11 cellular contexts compared by ENCODE assay signal in the genomic region with DNA sequence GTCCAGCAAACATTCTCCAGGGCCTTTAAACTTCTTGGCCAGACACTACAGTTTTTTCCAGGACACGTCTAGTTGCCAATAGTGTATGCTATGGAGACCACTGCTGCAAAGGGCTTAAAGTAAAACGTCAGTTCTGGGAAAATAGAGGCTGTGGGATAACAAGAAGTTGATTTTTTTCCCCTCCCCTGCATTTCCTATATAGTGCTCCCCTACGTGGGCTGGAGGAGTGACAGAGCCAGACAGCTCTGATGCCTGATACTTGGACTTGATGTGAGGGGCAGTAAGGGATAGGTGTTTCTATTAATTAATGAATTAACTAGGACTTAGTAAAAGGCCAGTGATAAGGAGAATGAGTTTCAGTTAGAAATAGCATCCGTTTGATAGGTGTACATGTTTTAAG. TPM values are rescaled to one million over a fixed set of nuclear protein-coding genes. Genes with fewer than 3 reads are reported as not detected.
DNase-seq lines count a peak whose midpoint lies in the region; ATAC-seq and TF ChIP-seq lines count a peak whose summit lies in the region.
"Had no signal": no experiment of that assay in that cellular context is flagged by ENCODE, and none has a peak within 500 bp of the region (broad histone marks: within the 10 kb centered on the region; RNA-seq: fewer than 3 reads in every experiment).

No MANE protein-coding gene starts in this region.

- intact Hi-C loops in MCF 10A (cut with micrococcal nuclease) = no loop called here
- intact Hi-C loops in tibial artery (cut with DNase I; ENCODE audit: low total_unique reads) = no loop called here

- no peaks in the 10 kb centered on the region for H3K9me3 ChIP-seq in mucosa of rectum (ENCODE audit: control insufficient read depth in 2 of 2, low read length in 2 of 2)
- H3K9me3 ChIP-seq in tibial artery = no peaks in the 10 kb centered on the region

- peak overlapping the region; percentile 79 to 91 for H3K4me3 ChIP-seq in mucosa of rectum (ENCODE audit: low read length in 2 of 2)
- peak overlapping the region; percentile 16 to 99 for H3K4me3 ChIP-seq in tibial artery

- peak overlapping the region; percentile 43 to 97 for H3K9ac ChIP-seq in mucosa of rectum (ENCODE audit: low read depth in 1 of 2, low read length in 2 of 2)

- no peaks in the 10 kb centered on the region for H3K36me3 Mint-ChIP-seq in activated T-cell treated with anti-CD3 and anti-CD28 coated beads, Interleukin-2, amount 50 U/mL, for 72 hours (ENCODE audit: insufficient read depth in 2 of 2)
- no peaks in the 10 kb centered on the region for H3K36me3 Mint-ChIP-seq in MCF 10A (ENCODE audit: insufficient read depth, unreplicated experiment)

- peaks cover 42% of the 10 kb centered on the region for H3K4me1 Mint-ChIP-seq in activated T-cell treated with anti-CD3 and anti-CD28 coated beads, Interleukin-2, amount 50 U/mL, for 72 hours (ENCODE audit: low read depth)
- H3K4me1 Mint-ChIP-seq in MCF 10A (ENCODE audit: insufficient read depth, unreplicated experiment) = peaks cover 38% of the 10 kb centered on the region

- POLR2A ChIA-PET in MCF 10A (lab: Yijun Ruan, JAX) = interaction anchor here (1.0 to 3.3 kb wide), 4 partner anchors 8 to 79 kb away, joined by 3 to 39 read pairs (median 7); no protein-coding TSS in a partner anchor

- TF ChIP-seq CTCF in MCF 10A (IDR thresholded peaks at IDR 0.05; ENCODE audit: unreplicated experiment) (no peak), tibial artery (IDR thresholded peaks at IDR 0.05) (no peak)

- H3K4me1 ChIP-seq in mucosa of rectum (ENCODE audit: control insufficient read depth in 2 of 2, insufficient read depth in 2 of 2, low read length in 2 of 2) (peaks cover 30 to 31% of the 10 kb centered on the region in 2 donors), tibial artery (peaks cover 0 to 57% (median 33%) of the 10 kb centered on the region in 4 donors)

- H3K27ac ChIP-seq in mucosa of rectum (ENCODE audit: low read depth in 2 of 2, low read length in 2 of 2) = peak overlapping the region; percentile 82 to 92
- H3K27ac ChIP-seq in tibial artery = peak overlapping the region; percentile 95 to 98
- H3K27ac ChIP-seq: brain microvascular endothelial cell had no signal

- H3K27ac Mint-ChIP-seq in activated T-cell treated with anti-CD3 and anti-CD28 coated beads, Interleukin-2, amount 50 U/mL, for 72 hours = peak overlapping the region; percentile 40
- peak overlapping the region; percentile 39 for H3K27ac Mint-ChIP-seq in MCF 10A (ENCODE audit: low read depth, unreplicated experiment)

- ATAC-seq in activated T-cell treated with anti-CD3 and anti-CD28 coated beads, Interleukin-2, amount 50 U/mL, for 72 hours (replicated peaks in 1 of 2) = no peak
- ATAC-seq: activated CD4-positive, CD25-positive, alpha-beta regulatory T cell treated with anti-CD3 and anti-CD28 coated beads, Interleukin-2, amount 50 U/mL, for 24 hours had no signal

- H3K27me3 ChIP-seq in mucosa of rectum (ENCODE audit: control insufficient read depth in 2 of 2, insufficient read depth in 2 of 2, low read length in 2 of 2) (no peaks in the 10 kb centered on the region), tibial artery (no peaks in the 10 kb centered on the region)
- H3K27me3 ChIP-seq: brain microvascular endothelial cell had no signal

- no peak for DNase-seq in activated T-cell treated with anti-CD3 and anti-CD28 coated beads, Interleukin-2, amount 50 U/mL, for 72 hours
- DNase-seq in activated T-cell treated with anti-CD3 and anti-CD28 coated beads, Interleukin-2, amount 50 U/mL, for 1 hour = no peak
- no peak for DNase-seq in MCF 10A (ENCODE audit: unreplicated experiment)
- no peak for DNase-seq in tibial artery
- no peak for DNase-seq in NK-92 treated with Interleukin-12 subunit alpha and Interleukin-12 subunit beta, amount 100 ng/mL, for 24 hours (lab: John Stamatoyannopoulos, UW)
- no peak for DNase-seq in DMS153 treated with DMSO at 0.1 percent for 48 hours (lab: John Stamatoyannopoulos, UW; ENCODE audit: unreplicated experiment)
- no peak for DNase-seq in OCI-M2 (lab: John Stamatoyannopoulos, UW; ENCODE audit: unreplicated experiment)
- DNase-seq: AML-193, brain microvascular endothelial cell had no signal

- H3K9me3 Mint-ChIP-seq in activated T-cell treated with anti-CD3 and anti-CD28 coated beads, Interleukin-2, amount 50 U/mL, for 72 hours = no peaks in the 10 kb centered on the region
- no peaks in the 10 kb centered on the region for H3K9me3 Mint-ChIP-seq in MCF 10A (ENCODE audit: unreplicated experiment)

- BruUV-seq in MCF 10A (replicated peaks; lab: Mats Ljungman, UMichigan) = no TSS peak

- CTCF ChIA-PET in MCF 10A (lab: Yijun Ruan, JAX) = no interaction called here

- peaks cover 11% of the 10 kb centered on the region for H3K27me3 Mint-ChIP-seq in activated T-cell treated with anti-CD3 and anti-CD28 coated beads, Interleukin-2, amount 50 U/mL, for 72 hours (ENCODE audit: low read depth)
- H3K27me3 Mint-ChIP-seq in MCF 10A (ENCODE audit: insufficient read depth, unreplicated experiment) = peaks cover 12% of the 10 kb centered on the region

- peak overlapping the region; percentile 19 to 33 for H3K4me3 Mint-ChIP-seq in activated T-cell treated with anti-CD3 and anti-CD28 coated beads, Interleukin-2, amount 50 U/mL, for 72 hours
- no peak overlapping the region for H3K4me3 Mint-ChIP-seq in MCF 10A (ENCODE audit: unreplicated experiment)

- H3K36me3 ChIP-seq in mucosa of rectum (ENCODE audit: control insufficient read depth in 2 of 2, insufficient read depth in 2 of 2, low read length in 2 of 2) (peaks cover 2 to 3% of the 10 kb centered on the region in 2 donors), tibial artery (no peaks in the 10 kb centered on the region)

RNA-seq across cellular contexts. Expression of gene ACVR1B, which starts 2.4 kb away (rescaled TPM):
- 1 to 10 TPM; 7.2 to 8.4 TPM for total RNA-seq in activated T-cell treated with anti-CD3 and anti-CD28 coated beads, Interleukin-2, amount 50 U/mL, for 72 hours
- 14.7 and 16.1 TPM in 2 replicates for total RNA-seq in MCF 10A (2022)

RNA-seq across cellular contexts. Expression of gene ACVRL1, which starts 46.6 kb away (rescaled TPM):
- not detected for total RNA-seq in activated T-cell treated with anti-CD3 and anti-CD28 coated beads, Interleukin-2, amount 50 U/mL, for 72 hours
- not detected in 2 replicates for total RNA-seq in MCF 10A (2022)

RNA-seq across cellular contexts. Expression of gene TAMALIN, which starts 52.8 kb away (rescaled TPM):
- total RNA-seq in activated T-cell treated with anti-CD3 and anti-CD28 coated beads, Interleukin-2, amount 50 U/mL, for 72 hours = 10 to 100 TPM; 10.0 to 11.1 TPM
- 0.39 TPM in 1 of 2 replicates, not detected in the other for total RNA-seq in MCF 10A (2022)
